Comparison of ENCODE assay signal across 7 cellular contexts in the genomic region with DNA sequence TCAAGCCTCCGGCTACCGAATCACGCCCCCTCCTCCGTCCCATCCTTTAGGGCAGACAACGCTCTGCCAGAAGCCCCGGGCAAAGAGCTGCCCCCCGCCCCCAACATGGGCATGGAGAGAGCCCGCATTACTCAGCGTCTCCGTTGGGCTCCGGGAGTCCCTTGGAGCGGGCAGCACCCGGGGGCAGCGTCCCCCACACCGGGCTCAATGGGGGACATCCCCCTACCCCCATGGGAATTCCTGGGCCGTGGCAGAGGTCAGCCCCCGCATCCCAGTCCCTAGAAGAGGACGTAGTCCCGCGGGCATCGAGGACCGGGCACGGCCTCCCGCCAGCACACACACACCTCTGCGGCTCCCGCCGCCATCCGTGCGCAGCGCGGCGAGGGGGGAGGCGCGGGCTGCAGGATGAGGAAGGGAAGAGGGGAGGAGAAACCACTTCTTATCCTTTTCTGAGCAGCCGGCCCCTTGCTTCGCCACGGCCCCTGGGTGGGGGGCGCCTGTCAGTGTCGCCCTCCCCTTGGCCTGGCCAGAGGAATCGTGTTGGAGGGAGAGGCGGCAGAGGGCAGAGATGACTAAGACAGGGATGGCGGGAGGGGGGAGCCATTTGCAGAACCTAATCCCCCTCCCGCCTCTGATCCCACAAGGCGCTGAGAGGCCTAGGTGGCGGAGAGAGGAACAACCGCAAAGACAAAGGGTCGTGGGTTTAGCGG. TPM values are rescaled to one million over a fixed set of nuclear protein-coding genes. Genes with fewer than 3 reads are reported as not detected.
DNase-seq lines count a peak whose midpoint lies in the region; ATAC-seq and TF ChIP-seq lines count a peak whose summit lies in the region.

No MANE protein-coding gene starts in this region.

- no peaks in the 10 kb centered on the region for H3K36me3 ChIP-seq in fibroblast of lung (ENCODE audit: control insufficient read depth, insufficient read depth, low read length)

- no peak overlapping the region for H3K27ac ChIP-seq in fibroblast of lung (ENCODE audit: insufficient read depth, low read length)

- no peaks in the 10 kb centered on the region for H3K27me3 Mint-ChIP-seq in neural crest cell (ENCODE audit: low read depth)

- DNase-seq in EH (ENCODE audit: low read depth) (peak; percentile 62), M059J (ENCODE audit: low read depth) (peak; percentile 73), T1000 (lab: John Stamatoyannopoulos, UW) (peak; percentile 30), fibroblast of lung (ENCODE audit: low read depth in 2 of 2) (peak; percentile 26 to 57), neural crest cell (ENCODE audit: low read depth, low spot score) (peak; percentile 36)
- DNase-seq in stimulated activated CD8-positive, alpha-beta memory T cell treated with anti-CD3 and anti-CD28 coated beads, Interleukin-4, amount 100 ng/mL, for 48 hours: no peak

- H3K4me1 ChIP-seq in fibroblast of lung (ENCODE audit: control insufficient read depth, extremely low read depth, insufficient read depth, low read length): no peaks in the 10 kb centered on the region

- no peaks in the 10 kb centered on the region for H4K20me1 ChIP-seq in fibroblast of lung (ENCODE audit: control insufficient read depth, extremely low read depth, insufficient read depth, low read length)

- ATAC-seq in GM18909 (IDR thresholded peaks at IDR 0.05; ENCODE audit: poor library complexity, unreplicated experiment): no peak

- no peaks in the 10 kb centered on the region for H3K9me3 ChIP-seq in fibroblast of lung (ENCODE audit: control insufficient read depth, insufficient read depth, low read depth, low read length)

- H3K4me3 ChIP-seq in fibroblast of lung (replicated peaks in 1 of 4; ENCODE audit: control extremely low read depth in 1 of 4, insufficient read depth in 1 of 4, low read depth in 3 of 4, low read length in 4 of 4): peak overlapping the region; percentile 64 to 73 (median 68)

- peak overlapping the region; percentile 24 for H2AFZ ChIP-seq in fibroblast of lung (ENCODE audit: low read length)

- H3K27me3 ChIP-seq in fibroblast of lung (ENCODE audit: control insufficient read depth, insufficient read depth, low read length): no peaks in the 10 kb centered on the region

- peak in 1 of 2 donors; percentile 6 for TF ChIP-seq CTCF in fibroblast of lung (conservative IDR thresholded peaks at IDR 0.05 in 1 of 2, IDR thresholded peaks at IDR 0.05 in 1 of 2; ENCODE audit: low read depth in 1 of 2, low read length in 2 of 2)
- no peak for TF ChIP-seq CTCF in neural crest cell (conservative IDR thresholded peaks at IDR 0.05)

- H3K4me1 Mint-ChIP-seq in neural crest cell: peaks cover 35% of the 10 kb centered on the region

- H3K36me3 Mint-ChIP-seq in neural crest cell (ENCODE audit: low read depth): no peaks in the 10 kb centered on the region

- no peaks in the 10 kb centered on the region for H3K79me2 ChIP-seq in fibroblast of lung (ENCODE audit: control insufficient read depth, insufficient read depth, low read length)

- peak overlapping the region; percentile 91 for H3K4me3 Mint-ChIP-seq in neural crest cell

- H3K4me2 ChIP-seq in fibroblast of lung (ENCODE audit: extremely low read depth, insufficient read depth, low read length): peak overlapping the region; percentile 72

- no peaks in the 10 kb centered on the region for H3K9me3 Mint-ChIP-seq in neural crest cell

- peak overlapping the region; percentile 94 for H3K27ac Mint-ChIP-seq in neural crest cell (ENCODE audit: unreplicated experiment)

- peak overlapping the region; percentile 32 for H3K9ac ChIP-seq in fibroblast of lung (ENCODE audit: insufficient read depth, low read length)

RNA-seq across cellular contexts. Expression of a gene that starts 0.8 kb away (rescaled TPM):
- total RNA-seq in M059J (2014; rRNA removed; shearing (Covaris generic)): 14.0 and 18.3 TPM in 2 replicates
- total RNA-seq in fibroblast of lung: 11.8 and 30.4 TPM in 2 replicates
- polyA plus RNA-seq in fibroblast of lung: 3.7 and 11.6 TPM in 2 replicates
- 7.7 and 22.6 TPM in 2 replicates for polyA plus RNA-seq in fibroblast of lung (2012)
- 14.2 and 47.3 TPM in 2 replicates for polyA minus RNA-seq in fibroblast of lung (ENCODE audit: low replicate concordance)
- total RNA-seq in neural crest cell: 84.0 and 87.2 TPM in 2 replicates

RNA-seq across cellular contexts. Expression of a gene that starts 12.6 kb away (rescaled TPM):
- total RNA-seq in M059J (2014; rRNA removed; shearing (Covaris generic)): 50.2 and 52.4 TPM in 2 replicates
- total RNA-seq in fibroblast of lung (21.3 and 27.2 TPM in 2 replicates), neural crest cell (201 and 226 TPM in 2 replicates)
- 26.1 and 48.4 TPM in 2 replicates for polyA plus RNA-seq in fibroblast of lung
- polyA plus RNA-seq in fibroblast of lung (2012): 71.3 and 119 TPM in 2 replicates
- polyA minus RNA-seq in fibroblast of lung (ENCODE audit: low replicate concordance): 169 and 276 TPM in 2 replicates

RNA-seq across cellular contexts. Expression of a gene that starts 43.9 kb away (rescaled TPM):
- 289 and 427 TPM in 2 replicates for total RNA-seq in M059J (2014; rRNA removed; shearing (Covaris generic))
- total RNA-seq in fibroblast of lung: 22.1 and 29.4 TPM in 2 replicates
- polyA plus RNA-seq in fibroblast of lung: 23.8 TPM in 2 replicates
- polyA plus RNA-seq in fibroblast of lung (2012): 46.5 and 66.7 TPM in 2 replicates
- 9.5 and 10.2 TPM in 2 replicates for polyA minus RNA-seq in fibroblast of lung (ENCODE audit: low replicate concordance)
- total RNA-seq in neural crest cell: 80.6 and 82.5 TPM in 2 replicates

RNA-seq across cellular contexts. Expression of a gene that starts 54.7 kb away (rescaled TPM):
- total RNA-seq in M059J (2014; rRNA removed; shearing (Covaris generic)): 0.42 TPM in 1 of 2 replicates, not detected in the other
- not detected in 2 replicates for total RNA-seq in fibroblast of lung
- polyA plus RNA-seq in fibroblast of lung: not detected in 2 replicates
- not detected in 2 replicates for polyA plus RNA-seq in fibroblast of lung (2012)
- not detected in 2 replicates for polyA minus RNA-seq in fibroblast of lung (ENCODE audit: low replicate concordance)
- total RNA-seq in neural crest cell: not detected in 2 replicates
